27 cellular contexts compared by ENCODE assay signal in the genomic region with DNA sequence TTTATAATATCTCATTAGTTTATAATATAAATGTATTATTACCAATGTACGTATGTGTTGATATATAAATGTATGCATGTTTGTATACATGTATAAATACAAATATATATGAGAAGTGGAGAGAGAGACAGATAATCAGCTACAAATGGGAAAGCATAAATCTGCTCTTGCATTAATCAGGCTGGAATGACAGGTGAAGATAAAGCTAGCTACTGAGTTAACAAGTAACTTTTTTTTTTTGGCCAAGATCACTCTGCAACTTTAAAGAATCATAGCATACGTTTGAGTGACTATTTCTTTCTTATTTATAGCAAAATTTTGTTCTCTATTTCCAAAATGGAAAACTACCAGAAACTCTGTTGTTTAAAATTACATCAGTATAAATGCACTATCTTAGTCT.
"Had no signal": no experiment of that assay in that cellular context is flagged by ENCODE, and none has a peak within 500 bp of the region (broad histone marks: within the 10 kb centered on the region; RNA-seq: fewer than 3 reads in every experiment).

No MANE protein-coding gene starts in this region.

- H3K36me3 ChIP-seq: stomach, suprapubic skin, thoracic aorta, thyroid gland, tibial artery, tibial nerve, transverse colon, upper lobe of left lung, upper lobe of right lung, uterus, vagina had no signal

- FAIRE-seq: urothelium cell line had no signal

- H3K9me3 ChIP-seq: stomach, suprapubic skin, testis, thoracic aorta, thyroid gland, tibial artery, tibial nerve, transverse colon, upper lobe of left lung, upper lobe of right lung, uterus, vagina had no signal

- DNase-seq: stimulated activated CD4-positive, alpha-beta T cell treated with anti-CD3 and anti-CD28 coated beads, Interleukin-2, amount 100 ng/mL, for 48 hours; stimulated activated CD4-positive, alpha-beta T cell treated with anti-CD3 and anti-CD28 coated beads, Interleukin-4, amount 100 ng/mL, for 1 hour; stimulated activated CD4-positive, alpha-beta T cell treated with anti-CD3 and anti-CD28 coated beads, Interleukin-4, amount 100 ng/mL, for 24 hours; stimulated activated CD4-positive, alpha-beta T cell treated with anti-CD3 and anti-CD28 coated beads, Interleukin-4, amount 100 ng/mL, for 4 hours; stimulated activated CD8-positive, alpha-beta memory T cell treated with anti-CD3 and anti-CD28 coated beads, Interleukin-4, amount 100 ng/mL, for 48 hours; stimulated activated naive B cell treated with anti-CD40 and anti-IgM and Interleukin-4, amounts not matched to agents 10 μg/mL and 1 μg/mL and 100 μg/mL, for 72 hours; stimulated activated naive CD4-positive, alpha-beta T cell; stimulated activated naive CD4-positive, alpha-beta T cell treated with Interleukin-2 at 50 U/mL for 16 hours; stimulated activated naive CD8-positive, alpha-beta T cell treated with anti-CD3 and anti-CD28 coated beads, Interleukin-15, amount 100 ng/mL, for 72 hours; stimulated activated naive CD8-positive, alpha-beta T cell treated with anti-CD3 and anti-CD28 coated beads, Interleukin-15, Interleukin-2, amounts not matched to agents 100 U/mL and 50 U/mL, for 24 hours; stomach; substantia nigra; testis; thyroid gland; tibial artery; transverse colon; trophoblast cell; upper lobe of left lung; upper lobe of right lung; uterus had no signal

- ATAC-seq: stimulated activated effector memory CD8-positive, alpha-beta T cell treated with anti-CD3 and anti-CD28 coated beads, Interleukin-12 subunit alpha, Interleukin-12 subunit beta, amount 100 ng/mL, for 72 hours; stimulated activated memory B cell treated with anti-CD40 and anti-IgM and Interleukin-4, amounts not matched to agents 10 μg/mL and 1 μg/mL and 100 μg/mL, for 72 hours; stimulated activated naive B cell treated with anti-CD40 and anti-IgM and Interleukin-4, amounts not matched to agents 10 μg/mL and 1 μg/mL and 100 μg/mL, for 72 hours; stimulated activated naive CD8-positive, alpha-beta T cell treated with anti-CD3 and anti-CD28 coated beads, Interleukin-15, amount 100 ng/mL, for 72 hours; stimulated activated naive CD8-positive, alpha-beta T cell treated with anti-CD3 and anti-CD28 coated beads, Interleukin-15, Interleukin-2, amounts not matched to agents 100 U/mL and 50 U/mL, for 24 hours; upper lobe of right lung had no signal

- H3K4me1 ChIP-seq: stomach, suprapubic skin, testis, thyroid gland, tibial artery, tibial nerve, transverse colon, upper lobe of left lung, upper lobe of right lung, uterus, vagina had no signal

- H3K27ac ChIP-seq: stomach, suprapubic skin, testis, thoracic aorta, thyroid gland, tibial artery, tibial nerve, transverse colon, upper lobe of left lung, upper lobe of right lung, uterus, vagina had no signal

- H3K27me3 ChIP-seq: stomach, suprapubic skin, testis, thyroid gland, tibial artery, tibial nerve, transverse colon, upper lobe of left lung, upper lobe of right lung, uterus, vagina had no signal

- H3K4me3 ChIP-seq: stomach, suprapubic skin, testis, thoracic aorta, thyroid gland, tibial artery, tibial nerve, transverse colon, upper lobe of left lung, upper lobe of right lung, uterus, vagina had no signal
